In the genomic region with DNA sequence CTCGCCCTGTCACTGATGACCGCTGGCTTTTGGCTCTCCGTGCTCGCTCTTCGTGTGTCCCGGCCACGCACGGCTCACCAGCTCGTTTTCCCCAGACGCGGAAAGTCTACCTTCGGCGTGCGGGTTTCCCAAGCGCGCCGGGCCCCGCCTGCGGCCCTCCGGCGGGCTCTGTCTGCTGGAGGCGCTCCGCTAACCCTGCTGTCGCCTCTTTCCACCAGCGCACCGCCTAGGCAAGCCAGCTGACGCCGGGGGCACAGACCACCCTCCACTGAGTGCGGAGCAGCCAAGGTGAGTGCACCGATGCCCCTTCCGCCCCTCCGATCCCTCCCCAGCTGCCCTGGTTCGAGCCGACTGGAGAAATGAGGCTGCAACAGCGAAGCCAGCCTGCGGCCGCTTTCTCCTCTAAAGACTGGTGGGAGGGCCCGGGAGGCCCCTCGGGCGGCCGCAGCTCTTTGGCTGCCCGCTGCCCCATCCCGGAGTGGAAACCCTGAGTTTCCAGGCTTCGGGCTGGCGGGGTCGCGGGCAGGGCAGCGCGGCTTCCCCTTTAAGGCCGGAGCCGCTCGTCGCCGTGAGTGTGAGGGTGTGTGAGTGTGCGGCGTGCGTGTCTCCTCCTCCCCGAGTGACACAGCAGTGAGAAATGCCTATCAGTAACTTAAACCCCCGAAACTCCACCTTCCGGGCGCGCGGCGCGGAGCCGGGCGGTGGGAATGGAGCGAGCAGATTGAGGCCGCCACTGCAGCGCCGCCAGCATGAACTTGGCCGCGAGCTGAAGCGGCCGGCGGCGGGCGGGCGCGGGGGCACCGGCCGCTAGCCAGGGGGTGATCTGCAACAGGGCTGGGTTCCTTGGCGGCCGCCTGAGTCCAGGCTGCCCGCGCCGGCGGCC, we compare ENCODE assay signal across 7 cellular contexts. TPM values are rescaled to one million over a fixed set of nuclear protein-coding genes. Genes with fewer than 3 reads are reported as not detected.
A peak's percentile ranks its signal among the peaks of the same experiment; 100 is the strongest.
DNase-seq lines count a peak whose midpoint lies in the region; ATAC-seq, FAIRE-seq and TF ChIP-seq lines count a peak whose summit lies in the region.

A gene with protein sequence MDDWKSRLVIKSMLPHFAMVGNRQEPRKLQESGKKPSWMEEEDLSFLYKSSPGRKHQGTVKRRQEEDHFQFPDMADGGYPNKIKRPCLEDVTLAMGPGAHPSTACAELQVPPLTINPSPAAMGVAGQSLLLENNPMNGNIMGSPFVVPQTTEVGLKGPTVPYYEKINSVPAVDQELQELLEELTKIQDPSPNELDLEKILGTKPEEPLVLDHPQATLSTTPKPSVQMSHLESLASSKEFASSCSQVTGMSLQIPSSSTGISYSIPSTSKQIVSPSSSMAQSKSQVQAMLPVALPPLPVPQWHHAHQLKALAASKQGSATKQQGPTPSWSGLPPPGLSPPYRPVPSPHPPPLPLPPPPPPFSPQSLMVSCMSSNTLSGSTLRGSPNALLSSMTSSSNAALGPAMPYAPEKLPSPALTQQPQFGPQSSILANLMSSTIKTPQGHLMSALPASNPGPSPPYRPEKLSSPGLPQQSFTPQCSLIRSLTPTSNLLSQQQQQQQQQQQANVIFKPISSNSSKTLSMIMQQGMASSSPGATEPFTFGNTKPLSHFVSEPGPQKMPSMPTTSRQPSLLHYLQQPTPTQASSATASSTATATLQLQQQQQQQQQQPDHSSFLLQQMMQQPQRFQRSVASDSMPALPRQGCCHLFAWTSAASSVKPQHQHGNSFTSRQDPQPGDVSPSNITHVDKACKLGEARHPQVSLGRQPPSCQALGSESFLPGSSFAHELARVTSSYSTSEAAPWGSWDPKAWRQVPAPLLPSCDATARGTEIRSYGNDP (plus strand): TSS at position 719 of the 883 bp plus-strand sequence. CDS start 82,200 bp downstream, outside the sequence.

- H3K27ac ChIP-seq in GM23338 (ENCODE audit: low read depth) (no peak within 1 kb of the TSS), neural cell (ENCODE audit: low read length) (no peak within 1 kb of the TSS), tibial artery (peak within 1 kb of the TSS; percentile 91 to 96)

- peak within 1 kb of the TSS; percentile 62 for H3K4me3 Mint-ChIP-seq in GM23338

- H3K27ac Mint-ChIP-seq in GM23338: no peak within 1 kb of the TSS

- no peaks in the 10 kb centered on the region; the same call in 1 of the 2 replicates for H3K4me1 ChIP-seq in GM23338 (ENCODE audit: insufficient read depth)
- H3K4me1 ChIP-seq in tibial artery: peaks cover 0 to 14% (median 5%) of the 10 kb centered on the region in 4 donors

- no peaks in the 10 kb centered on the region for H3K36me3 Mint-ChIP-seq in GM23338 (ENCODE audit: low read depth)

- peaks cover 10% of the 10 kb centered on the region for H3K4me1 Mint-ChIP-seq in GM23338

- DNase-seq in GM23338 (ENCODE audit: low spot score) (peak; percentile 18), frontal cortex (ENCODE audit: low spot score in 2 of 2) (peak; percentile 41 to 61), tibial artery (peak; percentile 84 to 88)
- peak; percentile 62 for DNase-seq in activated naive CD4-positive, alpha-beta T cell treated with anti-CD3 and anti-CD28 coated beads, Interleukin-2, amount 50 U/mL, for 16 hours

- H3K4me3 ChIP-seq in GM23338 (peak within 1 kb of the TSS; percentile 58), neural cell (ENCODE audit: low read length) (peak within 1 kb of the TSS; percentile 74), tibial artery (peak within 1 kb of the TSS; percentile 57 to 68)

- TF ChIP-seq RAD21 in neural cell (conservative IDR thresholded peaks at IDR 0.05): no peak

- no peaks in the 10 kb centered on the region for H3K9me3 ChIP-seq in neural cell (ENCODE audit: low read length)
- no peaks in the 10 kb centered on the region for H3K9me3 ChIP-seq in tibial artery

- no peak for FAIRE-seq in frontal cortex (lab: Jason Lieb, UNC)

- TF ChIP-seq CTCF in GM23338 (conservative IDR thresholded peaks at IDR 0.05; ENCODE audit: low read depth in 2 of 2): no peak
- peak; percentile 9 for TF ChIP-seq CTCF in neural cell (IDR thresholded peaks at IDR 0.05; ENCODE audit: poor library complexity, severe bottlenecking)
- no peak for TF ChIP-seq CTCF in tibial artery (IDR thresholded peaks at IDR 0.05)

- peak; percentile 1; the same call in 1 of the 3 replicates for ATAC-seq in GM23338
- no peak for ATAC-seq in HG03139 (IDR thresholded peaks at IDR 0.05; ENCODE audit: unreplicated experiment)

- H4K20me1 ChIP-seq in GM23338 (replicated peaks; ENCODE audit: insufficient read depth) (no peaks in the 10 kb centered on the region), neural cell (ENCODE audit: insufficient read depth) (no peaks in the 10 kb centered on the region)

- peak within 1 kb of the TSS; percentile 78 for H3K4me2 ChIP-seq in GM23338
- no peak within 1 kb of the TSS for H3K4me2 ChIP-seq in neural cell (ENCODE audit: low read length)

- peak within 1 kb of the TSS; percentile 23; the same call in 1 of the 2 replicates for H2AFZ ChIP-seq in GM23338
- no peak within 1 kb of the TSS for H2AFZ ChIP-seq in neural cell (ENCODE audit: low read depth, low read length)

- intact Hi-C loops in tibial artery (cut with DNase I; ENCODE audit: low total_unique reads): loop anchor here (5.0 kb wide), 1 partner anchor 401 kb away; no protein-coding TSS in a partner anchor

- H3K9me3 Mint-ChIP-seq in GM23338: no peaks in the 10 kb centered on the region

- H3K9me2 ChIP-seq in GM23338 (ENCODE audit: insufficient read depth) (no peaks in the 10 kb centered on the region), neural cell (ENCODE audit: insufficient read depth, low read length) (no peaks in the 10 kb centered on the region)

- peak within 1 kb of the TSS; percentile 56 for H3K9ac ChIP-seq in neural cell (ENCODE audit: low read length)

- H3F3A ChIP-seq in GM23338 (replicated peaks; ENCODE audit: low read depth) (no peaks in the 10 kb centered on the region), neural cell (ENCODE audit: insufficient read depth, low read length, poor library complexity, severe bottlenecking) (no peaks in the 10 kb centered on the region)

- peaks cover 82% of the 10 kb centered on the region for H3K27me3 ChIP-seq in GM23338 (ENCODE audit: insufficient read depth)
- H3K27me3 ChIP-seq in neural cell (ENCODE audit: insufficient read depth, low read depth, low read length): peaks cover 36% of the 10 kb centered on the region
- H3K27me3 ChIP-seq in tibial artery: no peaks in the 10 kb centered on the region

- H3K79me2 ChIP-seq in GM23338 (replicated peaks; ENCODE audit: insufficient read depth): no peaks in the 10 kb centered on the region
- H3K79me2 ChIP-seq in neural cell (replicated peaks; ENCODE audit: insufficient read depth, low read length): no peaks in the 10 kb centered on the region

- H3K36me3 ChIP-seq in GM23338 (ENCODE audit: insufficient read depth) (no peaks in the 10 kb centered on the region), neural cell (ENCODE audit: insufficient read depth, low read length) (no peaks in the 10 kb centered on the region), tibial artery (no peaks in the 10 kb centered on the region)

- H3K27me3 Mint-ChIP-seq in GM23338 (ENCODE audit: insufficient read depth, low read depth, poor library complexity): peaks cover 63% of the 10 kb centered on the region

- TF ChIP-seq EP300 in neural cell (conservative IDR thresholded peaks at IDR 0.05; ENCODE audit: poor library complexity, severe bottlenecking): no peak

TF ChIP-seq in GM23338, 12 proteins besides CTCF, POLR2A, EP300 and RAD21:
- TF ChIP-seq POLR2AphosphoS5 (IDR thresholded peaks at IDR 0.05; ENCODE audit: low read depth) (no peak), EZH2 (IDR thresholded peaks at IDR 0.05; ENCODE audit: low read depth, unreplicated experiment) (peak; percentile 67)
- TF ChIP-seq, protein P1, sequence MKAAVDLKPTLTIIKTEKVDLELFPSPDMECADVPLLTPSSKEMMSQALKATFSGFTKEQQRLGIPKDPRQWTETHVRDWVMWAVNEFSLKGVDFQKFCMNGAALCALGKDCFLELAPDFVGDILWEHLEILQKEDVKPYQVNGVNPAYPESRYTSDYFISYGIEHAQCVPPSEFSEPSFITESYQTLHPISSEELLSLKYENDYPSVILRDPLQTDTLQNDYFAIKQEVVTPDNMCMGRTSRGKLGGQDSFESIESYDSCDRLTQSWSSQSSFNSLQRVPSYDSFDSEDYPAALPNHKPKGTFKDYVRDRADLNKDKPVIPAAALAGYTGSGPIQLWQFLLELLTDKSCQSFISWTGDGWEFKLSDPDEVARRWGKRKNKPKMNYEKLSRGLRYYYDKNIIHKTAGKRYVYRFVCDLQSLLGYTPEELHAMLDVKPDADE (IDR thresholded peaks at IDR 0.05): no peak

TF ChIP-seq in PFSK-1, 5 proteins besides CTCF, POLR2A, EP300 and RAD21:
- no peak for TF ChIP-seq TAF1 (IDR thresholded peaks at IDR 0.05; ENCODE audit: borderline replicate concordance, insufficient read depth, low read length)
- peak; percentile 25; the same call in 1 of the 2 replicates for TF ChIP-seq POLR2AphosphoS5 (IDR thresholded peaks at IDR 0.05; ENCODE audit: low read depth, low read length)

TF ChIP-seq in neural cell, 6 proteins besides CTCF, POLR2A, EP300 and RAD21:
- TF ChIP-seq POLR2AphosphoS5 (IDR thresholded peaks at IDR 0.05) (peak; percentile 3), SMC3 (conservative IDR thresholded peaks at IDR 0.05; ENCODE audit: poor library complexity) (no peak), EZH2 (IDR thresholded peaks at IDR 0.05; ENCODE audit: borderline replicate concordance, insufficient read depth, low read length, poor library complexity, severe bottlenecking) (no peak)

RNA-seq across cellular contexts. Expression of the gene that starts here (rescaled TPM):
- total RNA-seq in GM23338 (2014; rRNA removed; shearing (Covaris generic)): 0.19 and 0.21 TPM in 2 replicates
- 0.12 and 0.13 TPM in 2 replicates for polyA plus RNA-seq in GM23338 (2016; fragmentation: Nextera tagmentation; extraction: Ambion mirVana)
- 94.8 TPM for polyA plus RNA-seq in PFSK-1 (2012; ENCODE audit: insufficient read length, low read depth)
- total RNA-seq in frontal cortex: 2.4 TPM
- 1.4 and 2.0 TPM in 2 replicates for polyA plus RNA-seq in neural cell
- polyA minus RNA-seq in neural cell: 0.73 and 0.93 TPM in 2 replicates

Comparison
In these comparisons a context has a peak if more than half of its experiments do, and no peak if none do; other contexts are left out.
1. Peak in DNase-seq, ATAC-seq, H3K4me3 ChIP-seq and H3K4me2 ChIP-seq in GM23338; RNA of the gene not detected or under 1 TPM.
2. DNase-seq: peak in every context shown above with its lines; median percentile 86 in tibial artery; 62 in activated naive CD4-positive, alpha-beta T cell treated with anti-CD3 and anti-CD28 coated beads, Interleukin-2, amount 50 U/mL, for 16 hours; 51 in frontal cortex; 18 in GM23338.
3. H3K27ac ChIP-seq: peak in tibial artery (2 of 2); none in GM23338 (single experiment) and neural cell (single experiment).
4. Peak in every context shown above with its lines, with median percentiles within 50 percentile points of each other: H3K4me3 ChIP-seq.